ENCODE assay signal across 8 cellular contexts in genomic region chr17:38728290-38728831, GRCh38. TPM values are rescaled to one million over a fixed set of nuclear protein-coding genes. Genes with fewer than 3 reads are reported as not detected.
DNase-seq lines count a peak whose midpoint lies in the region; ATAC-seq and TF ChIP-seq lines count a peak whose summit lies in the region.

No MANE protein-coding gene starts in this region.

- H3K27me3 ChIP-seq in mesenchymal stem cell (ENCODE audit: control insufficient read depth in 1 of 2, insufficient read depth in 1 of 2, low read length in 2 of 2) (no peaks in the 10 kb centered on the region), SJCRH30 (no peaks in the 10 kb centered on the region)

- H3K4me2 ChIP-seq in mesenchymal stem cell (ENCODE audit: low read length, poor library complexity, severe bottlenecking): no peak overlapping the region

- no peak overlapping the region for H3K9ac ChIP-seq in mesenchymal stem cell (ENCODE audit: low read length)

- peaks cover 61% of the 10 kb centered on the region for H3K4me1 Mint-ChIP-seq in activated CD8-positive, alpha-beta memory T cell treated with anti-CD3 and anti-CD28 coated beads, Interleukin-2, amount 10 ng/mL, durations not matched to agents 7 days and 5 days
- H3K4me1 Mint-ChIP-seq in type B pancreatic cell (ENCODE audit: unreplicated experiment): peaks cover 21% of the 10 kb centered on the region

- no peak overlapping the region for H2BK12ac ChIP-seq in mesenchymal stem cell (ENCODE audit: low read length in 2 of 2)

- WGBS in mesenchymal stem cell: 85% methylated on average over 8 of the region's 8 CpGs

- H3K4me3 Mint-ChIP-seq in activated CD8-positive, alpha-beta memory T cell treated with anti-CD3 and anti-CD28 coated beads, Interleukin-2, amount 10 ng/mL, durations not matched to agents 7 days and 5 days: peak overlapping the region; percentile 58
- H3K4me3 Mint-ChIP-seq in type B pancreatic cell: peak overlapping the region; percentile 76

- peak overlapping the region; percentile 28 for H4K91ac ChIP-seq in mesenchymal stem cell (ENCODE audit: low read length)

- H2BK15ac ChIP-seq in mesenchymal stem cell (ENCODE audit: low read depth, poor library complexity, severe bottlenecking): no peak overlapping the region

- peaks cover 4% of the 10 kb centered on the region for H3K79me1 ChIP-seq in mesenchymal stem cell (replicated peaks; ENCODE audit: low read length, poor library complexity, severe bottlenecking)

- peak; percentile 20 for ATAC-seq in activated CD8-positive, alpha-beta memory T cell treated with anti-CD3 and anti-CD28 coated beads, Interleukin-2, amount 10 ng/mL, durations not matched to agents 7 days and 5 days
- no peak for ATAC-seq in HG02840 (IDR thresholded peaks at IDR 0.05; ENCODE audit: low FRiP score, unreplicated experiment)

- H3K36me3 Mint-ChIP-seq in activated CD8-positive, alpha-beta memory T cell treated with anti-CD3 and anti-CD28 coated beads, Interleukin-2, amount 10 ng/mL, durations not matched to agents 7 days and 5 days: peaks cover 15% of the 10 kb centered on the region
- no peaks in the 10 kb centered on the region for H3K36me3 Mint-ChIP-seq in type B pancreatic cell

- H3K9me3 ChIP-seq in mesenchymal stem cell (ENCODE audit: control insufficient read depth, low read length): no peaks in the 10 kb centered on the region
- H3K9me3 ChIP-seq in SJCRH30 (replicated peaks): no peaks in the 10 kb centered on the region

- no peak for TF ChIP-seq CTCF in type B pancreatic cell (conservative IDR thresholded peaks at IDR 0.05)

- peaks cover 33 to 40% of the 10 kb centered on the region in 2 experiments for H3K36me3 ChIP-seq in mesenchymal stem cell (ENCODE audit: control insufficient read depth in 1 of 2, insufficient read depth in 2 of 2, low read depth in 1 of 2, low read length in 2 of 2)
- peaks cover 5% of the 10 kb centered on the region; the same call in 1 of the 2 replicates for H3K36me3 ChIP-seq in SJCRH30

- H3K14ac ChIP-seq in mesenchymal stem cell (ENCODE audit: low read length in 2 of 2): no peak overlapping the region

- peak overlapping the region; percentile 95 for H3K27ac Mint-ChIP-seq in activated CD8-positive, alpha-beta memory T cell treated with anti-CD3 and anti-CD28 coated beads, Interleukin-2, amount 10 ng/mL, durations not matched to agents 7 days and 5 days
- peak overlapping the region; percentile 90 for H3K27ac Mint-ChIP-seq in type B pancreatic cell

- H3K18ac ChIP-seq in mesenchymal stem cell (ENCODE audit: low read depth in 1 of 2, low read length in 2 of 2): no peak overlapping the region

- DNase-seq in activated gamma-delta T cell treated with Interleukin-2 at 50 U/mL for 16 hours (peak; percentile 74), activated gamma-delta T cell (lab: John Stamatoyannopoulos, UW) (no peak), mesenchymal stem cell (no peak), type B pancreatic cell (ENCODE audit: extremely low spot score, unreplicated experiment) (no peak), SJCRH30 (no peak), NCI-H748 treated with DMSO at 0.1 percent for 48 hours (lab: John Stamatoyannopoulos, UW) (no peak)
- DNase-seq in activated CD8-positive, alpha-beta memory T cell treated with anti-CD3 and anti-CD28 coated beads, Interleukin-2, amount 10 ng/mL, durations not matched to agents 7 days and 5 days: peak; percentile 88

- no peak overlapping the region for H2BK5ac ChIP-seq in mesenchymal stem cell (ENCODE audit: low read depth, low read length, poor library complexity, severe bottlenecking)

- no peaks in the 10 kb centered on the region for H3K27me3 Mint-ChIP-seq in activated CD8-positive, alpha-beta memory T cell treated with anti-CD3 and anti-CD28 coated beads, Interleukin-2, amount 10 ng/mL, durations not matched to agents 7 days and 5 days
- peaks cover 3% of the 10 kb centered on the region for H3K27me3 Mint-ChIP-seq in type B pancreatic cell

- H2BK120ac ChIP-seq in mesenchymal stem cell (ENCODE audit: low read depth, low read length): no peak overlapping the region

- no peaks in the 10 kb centered on the region for H3K9me3 Mint-ChIP-seq in activated CD8-positive, alpha-beta memory T cell treated with anti-CD3 and anti-CD28 coated beads, Interleukin-2, amount 10 ng/mL, durations not matched to agents 7 days and 5 days (ENCODE audit: low read depth)
- no peaks in the 10 kb centered on the region for H3K9me3 Mint-ChIP-seq in type B pancreatic cell

- no peak overlapping the region for H2AFZ ChIP-seq in mesenchymal stem cell (ENCODE audit: low read depth, low read length)

- H4K8ac ChIP-seq in mesenchymal stem cell (ENCODE audit: low read length): no peak overlapping the region

- H3K4me1 ChIP-seq in mesenchymal stem cell (ENCODE audit: control insufficient read depth, insufficient read depth, low read depth, low read length) (peaks cover 25% of the 10 kb centered on the region), SJCRH30 (peaks cover 23% of the 10 kb centered on the region)

- H2AK5ac ChIP-seq in mesenchymal stem cell (ENCODE audit: low read length, severe bottlenecking): no peak overlapping the region

- no peak overlapping the region for H3K4ac ChIP-seq in mesenchymal stem cell (ENCODE audit: low read depth in 1 of 2, low read length in 2 of 2)

- H3K27ac ChIP-seq in mesenchymal stem cell (ENCODE audit: low read length, poor library complexity, severe bottlenecking) (no peak overlapping the region), SJCRH30 (no peak overlapping the region)

- H3K4me3 ChIP-seq in mesenchymal stem cell (ENCODE audit: insufficient read depth in 1 of 2, low read depth in 1 of 2, low read length in 2 of 2) (no peak overlapping the region), SJCRH30 (no peak overlapping the region)

- CTCF ChIA-PET in activated CD8-positive, alpha-beta memory T cell treated with anti-CD3 and anti-CD28 coated beads, Interleukin-2, amount 10 ng/mL, durations not matched to agents 7 days and 5 days (lab: Charles Lee): interaction anchor here (0.8 to 3.3 kb wide), 19 partner anchors 9 to 425 kb away, joined by 3 to 44 read pairs (median 4); partner anchors contain the start of genes EPOP, MLLT6 and PSMB3

- H3K23ac ChIP-seq in mesenchymal stem cell (ENCODE audit: low read length in 2 of 2): peak overlapping the region in 1 of 2 experiments; percentile 47

RNA-seq across cellular contexts. Expression of gene CISD3, which starts 1.8 kb away (rescaled TPM):
- 10 to 100 TPM; 51.3 to 54.3 TPM for total RNA-seq in activated CD8-positive, alpha-beta memory T cell treated with anti-CD3 and anti-CD28 coated beads, Interleukin-2, amount 10 ng/mL, durations not matched to agents 7 days and 5 days
- polyA plus RNA-seq in mesenchymal stem cell (2013, experiment 1 of 2): 18.8 TPM
- polyA plus RNA-seq in mesenchymal stem cell (2013, experiment 2 of 2): 19.6 TPM
- 12.8 and 15.6 TPM in 2 replicates for total RNA-seq in type B pancreatic cell (ENCODE audit: low replicate concordance)
- 11.6 and 14.5 TPM in 2 replicates for total RNA-seq in SJCRH30 (2014; rRNA removed; shearing (Covaris generic))

RNA-seq across cellular contexts. Expression of gene PCGF2, which starts 19.8 kb away (rescaled TPM):
- total RNA-seq in activated CD8-positive, alpha-beta memory T cell treated with anti-CD3 and anti-CD28 coated beads, Interleukin-2, amount 10 ng/mL, durations not matched to agents 7 days and 5 days: 1 to 10 TPM; 2.1 to 2.5 TPM
- polyA plus RNA-seq in mesenchymal stem cell (2013, experiment 1 of 2): 50.8 TPM
- 51.3 TPM for polyA plus RNA-seq in mesenchymal stem cell (2013, experiment 2 of 2)
- 37.6 and 74.6 TPM in 2 replicates for total RNA-seq in type B pancreatic cell (ENCODE audit: low replicate concordance)
- total RNA-seq in SJCRH30 (2014; rRNA removed; shearing (Covaris generic)): 10.7 and 13.8 TPM in 2 replicates

RNA-seq across cellular contexts. Expression of gene MLLT6, which starts 23.3 kb away (rescaled TPM):
- 100 to 1,000 TPM; 223 to 247 TPM for total RNA-seq in activated CD8-positive, alpha-beta memory T cell treated with anti-CD3 and anti-CD28 coated beads, Interleukin-2, amount 10 ng/mL, durations not matched to agents 7 days and 5 days
- polyA plus RNA-seq in mesenchymal stem cell (2013, experiment 1 of 2): 12.6 TPM
- polyA plus RNA-seq in mesenchymal stem cell (2013, experiment 2 of 2): 11.8 TPM
- 122 and 130 TPM in 2 replicates for total RNA-seq in type B pancreatic cell (ENCODE audit: low replicate concordance)
- 24.2 and 35.5 TPM in 2 replicates for total RNA-seq in SJCRH30 (2014; rRNA removed; shearing (Covaris generic))

RNA-seq across cellular contexts. Expression of gene PSMB3, which starts 24.2 kb away (rescaled TPM):
- 100 to 1,000 TPM; 246 to 303 TPM for total RNA-seq in activated CD8-positive, alpha-beta memory T cell treated with anti-CD3 and anti-CD28 coated beads, Interleukin-2, amount 10 ng/mL, durations not matched to agents 7 days and 5 days
- 203 TPM for polyA plus RNA-seq in mesenchymal stem cell (2013, experiment 1 of 2)
- polyA plus RNA-seq in mesenchymal stem cell (2013, experiment 2 of 2): 206 TPM
- 149 and 152 TPM in 2 replicates for total RNA-seq in type B pancreatic cell (ENCODE audit: low replicate concordance)
- total RNA-seq in SJCRH30 (2014; rRNA removed; shearing (Covaris generic)): 239 and 280 TPM in 2 replicates

RNA-seq across cellular contexts. Expression of gene EPOP, which starts 53.6 kb away (rescaled TPM):
- 10 to 100 TPM; 10.4 to 20.1 TPM for total RNA-seq in activated CD8-positive, alpha-beta memory T cell treated with anti-CD3 and anti-CD28 coated beads, Interleukin-2, amount 10 ng/mL, durations not matched to agents 7 days and 5 days
- 0.47 TPM for polyA plus RNA-seq in mesenchymal stem cell (2013, experiment 1 of 2)
- 0.48 TPM for polyA plus RNA-seq in mesenchymal stem cell (2013, experiment 2 of 2)
- 6.2 and 11.0 TPM in 2 replicates for total RNA-seq in type B pancreatic cell (ENCODE audit: low replicate concordance)
- total RNA-seq in SJCRH30 (2014; rRNA removed; shearing (Covaris generic)): 6.1 and 6.6 TPM in 2 replicates

Comparison
In these comparisons a context has a peak if more than half of its experiments do, and no peak if none do; other contexts are left out.
1. DNase-seq: peak in activated gamma-delta T cell treated with Interleukin-2 at 50 U/mL for 16 hours (single experiment) and activated CD8-positive, alpha-beta memory T cell treated with anti-CD3 and anti-CD28 coated beads, Interleukin-2, amount 10 ng/mL, durations not matched to agents 7 days and 5 days (single experiment); none in activated gamma-delta T cell (single experiment), mesenchymal stem cell (single experiment), type B pancreatic cell (single experiment), SJCRH30 (0 of 2) and NCI-H748 treated with DMSO at 0.1 percent for 48 hours (single experiment).